8 cellular contexts compared by ENCODE assay signal in genomic region chr19:38388310-38389100, GRCh38.
DNase-seq lines count a peak whose midpoint lies in the region; ATAC-seq lines count a peak whose summit lies in the region.

Gene SPRED3, plus strand, starts transcription at chr19:38388697. Its CDS starts 1,606 bp downstream, at chr19:38390303.

- in situ Hi-C loops in T47D (cut with HindIII; ENCODE audit: low pct_unique_long_range_greater_than_20kb, low sequenced_read_pairs): no loop called here

- ATAC-seq in stimulated activated naive CD8-positive, alpha-beta T cell treated with anti-CD3 and anti-CD28 coated beads, Interleukin-15, Interleukin-2, amounts not matched to agents 100 U/mL and 50 U/mL, for 24 hours: peak; percentile 51
- ATAC-seq in HG03342 (IDR thresholded peaks at IDR 0.05; ENCODE audit: unreplicated experiment): no peak

- DNase-seq in activated CD8-positive, alpha-beta memory T cell treated with anti-CD3 and anti-CD28 coated beads for 24 hours: peak; percentile 62
- no peak for DNase-seq in activated CD8-positive, alpha-beta memory T cell treated with anti-CD3 and anti-CD28 coated beads, Interleukin-2, amount 50 U/mL, for 4 hours
- DNase-seq in NCI-H345 treated with DMSO at 0.1 percent for 48 hours (lab: John Stamatoyannopoulos, UW; ENCODE audit: unreplicated experiment) (peak; percentile 96), T47D (ENCODE audit: low read depth in 1 of 2, low spot score in 1 of 2) (peak; percentile 58 to 75), iris pigment epithelial cell (ENCODE audit: low read depth) (peak; percentile 78), NCI-H524 treated with DMSO at 0.1 percent for 48 hours (lab: John Stamatoyannopoulos, UW) (no peak)
- DNase-seq in stimulated activated naive CD8-positive, alpha-beta T cell treated with anti-CD3 and anti-CD28 coated beads, Interleukin-15, Interleukin-2, amounts not matched to agents 100 U/mL and 50 U/mL, for 24 hours: no peak

Comparison
In these comparisons a context has a peak if more than half of its experiments do, and no peak if none do; other contexts are left out.
1. DNase-seq: peak in activated CD8-positive, alpha-beta memory T cell treated with anti-CD3 and anti-CD28 coated beads for 24 hours (single experiment), NCI-H345 treated with DMSO at 0.1 percent for 48 hours (single experiment), T47D (2 of 2) and iris pigment epithelial cell (single experiment); none in activated CD8-positive, alpha-beta memory T cell treated with anti-CD3 and anti-CD28 coated beads, Interleukin-2, amount 50 U/mL, for 4 hours (single experiment), stimulated activated naive CD8-positive, alpha-beta T cell treated with anti-CD3 and anti-CD28 coated beads, Interleukin-15, Interleukin-2, amounts not matched to agents 100 U/mL and 50 U/mL, for 24 hours (single experiment) and NCI-H524 treated with DMSO at 0.1 percent for 48 hours (single experiment).